ENCODE assay signal across 9 cellular contexts in the genomic region with DNA sequence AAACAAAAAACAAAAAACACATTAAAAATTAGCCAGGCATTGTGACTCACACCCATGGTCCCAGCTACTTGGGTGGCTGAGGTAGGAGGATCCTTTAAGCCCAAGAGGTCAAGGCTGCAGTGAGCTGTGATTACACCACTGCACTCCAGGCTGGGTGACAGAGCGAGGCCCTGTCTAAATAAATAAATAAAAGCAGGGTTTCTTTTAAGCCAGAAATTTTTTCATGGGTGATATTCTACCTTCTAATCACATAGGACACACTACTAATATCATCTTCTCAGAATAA. TPM values are rescaled to one million over a fixed set of nuclear protein-coding genes. Genes with fewer than 3 reads are reported as not detected.
DNase-seq lines count a peak whose midpoint lies in the region; ATAC-seq and TF ChIP-seq lines count a peak whose summit lies in the region.
"Had no signal": no experiment of that assay in that cellular context is flagged by ENCODE, and none has a peak within 500 bp of the region (broad histone marks: within the 10 kb centered on the region; RNA-seq: fewer than 3 reads in every experiment).

No MANE protein-coding gene starts in this region.

- POLR2A ChIA-PET in activated CD8-positive, alpha-beta T cell treated with anti-CD3 and anti-CD28 coated beads, Interleukin-2, amount 10 ng/mL, durations not matched to agents 7 days and 5 days (lab: Charles Lee): no interaction called here

- intact Hi-C loops in heart left ventricle (cut with DNase I): loop anchor here in 2 of 10 donors (10.0 kb wide), 1 partner anchor 206 kb away; no protein-coding TSS in a partner anchor
- intact Hi-C loops in Right ventricle myocardium superior (cut with DNase I): no loop called here
- intact Hi-C loops in mucosa of descending colon (cut with DNase I, micrococcal nuclease): loop anchor here in 1 of 2 donors (10.0 kb wide), 1 partner anchor 86 kb away; no protein-coding TSS in a partner anchor

- no peaks in the 10 kb centered on the region for H3K9me3 Mint-ChIP-seq in effector memory CD8-positive, alpha-beta T cell
- no peaks in the 10 kb centered on the region for H3K9me3 Mint-ChIP-seq in activated CD8-positive, alpha-beta T cell treated with anti-CD3 and anti-CD28 coated beads, Interleukin-2, amount 10 ng/mL, durations not matched to agents 7 days and 5 days (ENCODE audit: insufficient read depth)

- TF ChIP-seq CTCF in heart left ventricle (IDR thresholded peaks at IDR 0.05) (no peak), mucosa of descending colon (IDR thresholded peaks at IDR 0.05) (no peak)

- CTCF ChIA-PET in activated CD8-positive, alpha-beta T cell treated with anti-CD3 and anti-CD28 coated beads, Interleukin-2, amount 10 ng/mL, durations not matched to agents 7 days and 5 days (lab: Charles Lee): no interaction called here

- peak overlapping the region in 9 of 12 donors; percentile 2 to 86 (median 52) for H3K27ac ChIP-seq in heart left ventricle
- H3K27ac ChIP-seq in effector memory CD4-positive, alpha-beta T cell (ENCODE audit: insufficient read depth, low read length, poor library complexity, severe bottlenecking): peak overlapping the region; percentile 45

- H3K4me1 ChIP-seq in heart left ventricle (peaks cover 0 to 56% (median 28%) of the 10 kb centered on the region in 12 donors), mucosa of descending colon (ENCODE audit: low read depth) (peaks cover 40% of the 10 kb centered on the region)
- H3K4me1 ChIP-seq in effector memory CD4-positive, alpha-beta T cell (ENCODE audit: control insufficient read depth, insufficient read depth, low read length, poor library complexity, severe bottlenecking): peaks cover 26% of the 10 kb centered on the region

- H3K9me3 ChIP-seq in heart left ventricle (no peaks in the 10 kb centered on the region), mucosa of descending colon (no peaks in the 10 kb centered on the region)
- no peaks in the 10 kb centered on the region for H3K9me3 ChIP-seq in effector memory CD4-positive, alpha-beta T cell (ENCODE audit: control insufficient read depth, low read length)

- peaks cover 6% of the 10 kb centered on the region for H3K36me3 Mint-ChIP-seq in effector memory CD8-positive, alpha-beta T cell (ENCODE audit: insufficient read depth)
- no peaks in the 10 kb centered on the region for H3K36me3 Mint-ChIP-seq in activated CD8-positive, alpha-beta T cell treated with anti-CD3 and anti-CD28 coated beads, Interleukin-2, amount 10 ng/mL, durations not matched to agents 7 days and 5 days (ENCODE audit: low read depth)

- peaks cover 32 to 38% of the 10 kb centered on the region in 2 donors for H3K4me1 Mint-ChIP-seq in effector memory CD8-positive, alpha-beta T cell (ENCODE audit: low read depth in 2 of 2)
- H3K4me1 Mint-ChIP-seq in activated CD8-positive, alpha-beta T cell treated with anti-CD3 and anti-CD28 coated beads, Interleukin-2, amount 10 ng/mL, durations not matched to agents 7 days and 5 days (ENCODE audit: low read depth): peaks cover 48% of the 10 kb centered on the region

- no peak overlapping the region for H3K4me3 Mint-ChIP-seq in effector memory CD8-positive, alpha-beta T cell
- no peak overlapping the region for H3K4me3 Mint-ChIP-seq in activated CD8-positive, alpha-beta T cell treated with anti-CD3 and anti-CD28 coated beads, Interleukin-2, amount 10 ng/mL, durations not matched to agents 7 days and 5 days

- no peaks in the 10 kb centered on the region for H3K36me3 ChIP-seq in heart left ventricle
- no peaks in the 10 kb centered on the region for H3K36me3 ChIP-seq in effector memory CD4-positive, alpha-beta T cell (ENCODE audit: control insufficient read depth, insufficient read depth, low read length)
- no peaks in the 10 kb centered on the region for H3K36me3 ChIP-seq in mucosa of descending colon (ENCODE audit: low read depth)

- peak overlapping the region in 1 of 2 donors; percentile 86 for H3K27ac Mint-ChIP-seq in effector memory CD8-positive, alpha-beta T cell
- no peak overlapping the region for H3K27ac Mint-ChIP-seq in activated CD8-positive, alpha-beta T cell treated with anti-CD3 and anti-CD28 coated beads, Interleukin-2, amount 10 ng/mL, durations not matched to agents 7 days and 5 days

- no peak for TF ChIP-seq POLR2A in heart left ventricle (IDR thresholded peaks at IDR 0.05)

- 89 to 94% (median 93%) methylated on average over 1 of the region's 1 CpG for WGBS in heart left ventricle, 4 donors

- ATAC-seq in heart left ventricle: peak in 1 of 4 donors; percentile 44
- no peak for ATAC-seq in Right ventricle myocardium superior (ENCODE audit: poor library complexity)
- peak; percentile 54 for ATAC-seq in mucosa of descending colon
- ATAC-seq in HG03196 (IDR thresholded peaks at IDR 0.05; ENCODE audit: unreplicated experiment): no peak
- no peak for ATAC-seq in effector memory CD8-positive, alpha-beta T cell (replicated peaks)
- ATAC-seq in GM21529 (IDR thresholded peaks at IDR 0.05; ENCODE audit: unreplicated experiment): no peak
- no peak for ATAC-seq in activated CD8-positive, alpha-beta T cell treated with anti-CD3 and anti-CD28 coated beads, Interleukin-2, amount 10 ng/mL, durations not matched to agents 7 days and 5 days

- no peaks in the 10 kb centered on the region for H3K27me3 Mint-ChIP-seq in effector memory CD8-positive, alpha-beta T cell
- H3K27me3 Mint-ChIP-seq in activated CD8-positive, alpha-beta T cell treated with anti-CD3 and anti-CD28 coated beads, Interleukin-2, amount 10 ng/mL, durations not matched to agents 7 days and 5 days (ENCODE audit: low read depth): peaks cover 21% of the 10 kb centered on the region

- H3K27me3 ChIP-seq in heart left ventricle: no peaks in the 10 kb centered on the region
- no peaks in the 10 kb centered on the region for H3K27me3 ChIP-seq in effector memory CD4-positive, alpha-beta T cell (replicated peaks; ENCODE audit: control insufficient read depth, insufficient read depth, low read length, poor library complexity, severe bottlenecking)

- no peak overlapping the region for H3K4me3 ChIP-seq in heart left ventricle
- H3K4me3 ChIP-seq in effector memory CD4-positive, alpha-beta T cell (ENCODE audit: insufficient read depth, low read depth, low read length, poor library complexity, severe bottlenecking): no peak overlapping the region
- H3K4me3 ChIP-seq in mucosa of descending colon: no peak overlapping the region

- DNase-seq in heart left ventricle (no peak), Right ventricle myocardium superior (no peak), mucosa of descending colon (peak in 1 of 3 donors; percentile 36)
- DNase-seq in effector memory CD4-positive, alpha-beta T cell: no peak
- DNase-seq in effector memory CD8-positive, alpha-beta T cell: no peak
- DNase-seq in activated CD8-positive, alpha-beta T cell treated with anti-CD3 and anti-CD28 coated beads, Interleukin-2, amount 10 ng/mL, durations not matched to agents 7 days and 5 days: no peak
- DNase-seq: activated CD4-positive, alpha-beta T cell treated with anti-CD3 and anti-CD28 coated beads for 1 hour had no signal

RNA-seq across cellular contexts. Expression of gene SVIL, which starts 14.2 kb away (rescaled TPM):
- total RNA-seq in heart left ventricle (100 to 1,000 TPM; 262 to 589 (median 387) TPM), Right ventricle myocardium superior (298 TPM), mucosa of descending colon (1,000 to 10,000 TPM in 1 of 3 donors, 10 to 100 TPM in 2; 67.6 to 1,278 (median 86.0) TPM)
- polyA plus RNA-seq in heart left ventricle: 100 to 1,000 TPM in 1 of 2 donors, 10 to 100 TPM in 1; 95.2 to 139 TPM
- total RNA-seq in activated CD8-positive, alpha-beta T cell treated with anti-CD3 and anti-CD28 coated beads, Interleukin-2, amount 10 ng/mL, durations not matched to agents 7 days and 5 days: 10 to 100 TPM; 11.2 to 13.0 TPM

Comparison
In these comparisons a context has a peak if more than half of its experiments do, and no peak if none do; other contexts are left out.
1. RNA of gene SVIL, which starts 14.2 kb away (total RNA-seq): 262 to 589 TPM in heart left ventricle, 298 TPM in Right ventricle myocardium superior (single experiment) and 67.6 to 1,278 TPM in mucosa of descending colon; 11.2 to 13.0 TPM in activated CD8-positive, alpha-beta T cell treated with anti-CD3 and anti-CD28 coated beads, Interleukin-2, amount 10 ng/mL, durations not matched to agents 7 days and 5 days; every median in the first group is over 4 times any median in the second.